Comparison of ENCODE assay signal across 21 cellular contexts in genomic region chr15:58049520-58050227, GRCh38. TPM values are rescaled to one million over a fixed set of nuclear protein-coding genes. Genes with fewer than 3 reads are reported as not detected.
"Had no signal": no experiment of that assay in that cellular context is flagged by ENCODE, and none has a peak within 500 bp of the region (broad histone marks: within the 10 kb centered on the region; RNA-seq: fewer than 3 reads in every experiment).

No MANE protein-coding gene starts in this region.

- H3K27ac ChIP-seq: heart left ventricle, pancreas, suprapubic skin, thyroid gland, vagina had no signal

- ATAC-seq: heart left ventricle; left colon; left ventricle myocardium superior; natural killer cell treated with Interleukin-12 subunit alpha and Interleukin-12 subunit beta and Interleukin-15 and Interleukin-18, amount 100 ng/mL, for 72 hours; pancreas; stimulated activated naive CD8-positive, alpha-beta T cell treated with anti-CD3 and anti-CD28 coated beads, Interleukin-15, Interleukin-2, amounts not matched to agents 100 U/mL and 50 U/mL, for 24 hours had no signal

- H3K36me3 ChIP-seq: heart left ventricle, pancreas, suprapubic skin, thyroid gland, vagina had no signal

- H3K9me3 ChIP-seq: pancreas, suprapubic skin, thyroid gland, vagina had no signal

- H3K4me3 ChIP-seq: heart left ventricle, lung, pancreas, smooth muscle cell, suprapubic skin, thyroid gland, vagina had no signal

- H3K27ac Mint-ChIP-seq: dendritic cell treated with granulocyte-macrophage colony-stimulating factor and Interleukin-4, amounts not matched to agents 40 ng/mL and 50 ng/mL, for 4 days; natural killer cell treated with Interleukin-12 subunit alpha and Interleukin-12 subunit beta and Interleukin-15 and Interleukin-18, amount 100 ng/mL, for 72 hours; progenitor cell of endocrine pancreas; type B pancreatic cell had no signal

- H3K36me3 Mint-ChIP-seq: natural killer cell treated with Interleukin-12 subunit alpha and Interleukin-12 subunit beta and Interleukin-15 and Interleukin-18, amount 100 ng/mL, for 72 hours; type B pancreatic cell had no signal

- DNase-seq: foreskin melanocyte; heart left ventricle; hippocampal formation; left colon; left ventricle myocardium superior; mesenchymal stem cell; midbrain; occipital lobe; pancreas; right cardiac atrium; stimulated activated CD4-positive, alpha-beta T cell treated with anti-CD3 and anti-CD28 coated beads, Interleukin-2, amount 100 ng/mL, for 48 hours; stimulated activated naive CD8-positive, alpha-beta T cell treated with anti-CD3 and anti-CD28 coated beads, Interleukin-15, Interleukin-2, amounts not matched to agents 100 U/mL and 50 U/mL, for 24 hours; thyroid gland had no signal

- H3K27me3 ChIP-seq: heart left ventricle, pancreas, thyroid gland, vagina had no signal

- H3K4me3 Mint-ChIP-seq: dendritic cell treated with granulocyte-macrophage colony-stimulating factor and Interleukin-4, amounts not matched to agents 40 ng/mL and 50 ng/mL, for 4 days; natural killer cell treated with Interleukin-12 subunit alpha and Interleukin-12 subunit beta and Interleukin-15 and Interleukin-18, amount 100 ng/mL, for 72 hours; type B pancreatic cell had no signal

- H3K4me1 ChIP-seq: heart left ventricle, pancreas, suprapubic skin, thyroid gland had no signal

- H3K9me3 Mint-ChIP-seq: dendritic cell treated with granulocyte-macrophage colony-stimulating factor and Interleukin-4, amounts not matched to agents 40 ng/mL and 50 ng/mL, for 4 days; natural killer cell treated with Interleukin-12 subunit alpha and Interleukin-12 subunit beta and Interleukin-15 and Interleukin-18, amount 100 ng/mL, for 72 hours; type B pancreatic cell had no signal

- H3K4me2 ChIP-seq: smooth muscle cell had no signal

RNA-seq across cellular contexts. Expression of gene ALDH1A2, which starts 15.8 kb away (rescaled TPM):
- total RNA-seq: natural killer cell treated with Interleukin-12 subunit alpha and Interleukin-12 subunit beta and Interleukin-15 and Interleukin-18, amount 100 ng/mL, for 72 hours had no signal
